ENCODE assay signal across 8 cellular contexts in the genomic region with DNA sequence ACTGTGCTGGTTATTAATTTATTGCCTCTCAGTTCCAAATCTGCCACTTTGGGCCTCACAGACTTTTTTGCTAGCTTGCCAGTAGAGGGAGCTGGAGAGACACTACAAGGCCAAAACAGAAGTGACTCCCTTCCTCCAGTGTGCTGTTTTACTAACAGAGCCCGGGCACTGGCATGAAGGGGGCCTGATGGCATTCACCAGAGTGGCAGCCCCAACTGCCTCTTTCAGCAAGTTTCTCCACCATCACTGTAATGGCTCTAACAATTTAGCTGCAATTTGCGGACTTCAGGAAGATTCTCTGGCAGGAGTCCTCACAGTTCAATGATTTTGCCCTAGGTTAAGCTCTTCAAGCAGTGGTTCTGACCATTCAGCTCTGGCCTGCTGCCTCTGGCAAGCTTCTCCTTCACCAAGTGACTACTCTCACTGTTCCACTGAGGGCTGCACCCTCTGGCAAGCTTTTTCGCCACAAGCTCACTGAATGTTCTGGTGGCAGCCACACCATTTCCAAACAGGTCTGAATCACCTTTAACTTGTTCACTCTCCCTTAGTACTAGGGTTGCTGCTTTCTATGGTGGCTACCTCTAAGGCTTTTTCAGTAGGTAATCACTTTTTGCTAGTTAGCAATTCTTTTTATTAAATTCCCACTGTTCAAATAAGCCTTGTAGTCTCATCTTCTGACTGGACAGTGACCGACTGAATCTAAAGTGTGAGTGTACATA.
A peak's percentile ranks its signal among the peaks of the same experiment; 100 is the strongest.
DNase-seq lines count a peak whose midpoint lies in the region; ATAC-seq and TF ChIP-seq lines count a peak whose summit lies in the region.

No MANE protein-coding gene starts in this region.

- H4K12ac ChIP-seq in trophoblast cell (ENCODE audit: low read depth, low read length), result no peak overlapping the region

- H3K27me3 ChIP-seq in H9 (ENCODE audit: insufficient read depth, low read length), result no peaks in the 10 kb centered on the region
- H3K27me3 ChIP-seq in PC-9 (ENCODE audit: insufficient read depth, low read depth), result no peaks in the 10 kb centered on the region
- no peaks in the 10 kb centered on the region for H3K27me3 ChIP-seq in gastroesophageal sphincter
- H3K27me3 ChIP-seq in trophoblast cell (ENCODE audit: insufficient read depth, low read length), result no peaks in the 10 kb centered on the region

- TF ChIP-seq EP300 in gastroesophageal sphincter (IDR thresholded peaks at IDR 0.05), result no peak

- H2BK5ac ChIP-seq in H9 (ENCODE audit: insufficient read length, low read length) (no peak overlapping the region), trophoblast cell (ENCODE audit: low read depth, low read length, poor library complexity) (no peak overlapping the region)

- no CpG with 5 or more reads among the region's 4 CpGs for WGBS in H9 (ENCODE audit: extremely low coverage, insufficient read length, low lambda C conversion rate)
- WGBS in gastroesophageal sphincter (ENCODE audit: low coverage in 1 of 2), 2 donors, result 33 to 75% methylated on average over 2 to 3 of the region's 4 CpGs
- WGBS in trophoblast cell (ENCODE audit: extremely low coverage, insufficient coverage, insufficient read length), result no CpG with 5 or more reads among the region's 4 CpGs

- DNase-seq in GM10266 (ENCODE audit: extremely low spot score) (peak; percentile 69), H9 (peak; percentile 60), LHCN-M2 (ENCODE audit: low read depth) (peak; percentile 72), PC-9 (peak in 1 of 2 experiments; percentile 40), trophoblast cell (peak; percentile 20 to 82), mesenteric fat pad (ENCODE audit: low spot score) (no peak)
- DNase-seq in activated effector memory CD4-positive, alpha-beta T cell treated with anti-CD3 and anti-CD28 coated beads, Interleukin-2, amount 50 U/mL, for 16 hours, result peak; percentile 71

- no peak overlapping the region for H2BK15ac ChIP-seq in H9 (ENCODE audit: low read depth, low read length)

- intact Hi-C loops in PC-9 (cut with micrococcal nuclease; ENCODE audit: unreplicated experiment), result loop anchor here (1.0 kb wide), 1 partner anchor 201 kb away; no protein-coding TSS in a partner anchor

- H3K9ac ChIP-seq in H9 (ENCODE audit: extremely low read depth, insufficient read length, low read length), result no peak overlapping the region
- no peak overlapping the region for H3K9ac ChIP-seq in trophoblast cell (ENCODE audit: low read length)

- H3K4me3 Mint-ChIP-seq in H9, result no peak overlapping the region

- H3K18ac ChIP-seq in H9 (ENCODE audit: insufficient read length, low read depth, low read length) (no peak overlapping the region), trophoblast cell (ENCODE audit: low read length) (no peak overlapping the region)

- H3K23ac ChIP-seq in H9 (ENCODE audit: insufficient read length, low read depth, low read length), result no peak overlapping the region
- H3K23ac ChIP-seq in trophoblast cell (ENCODE audit: low read length), result no peak overlapping the region

- H3K4me2 ChIP-seq in H9 (ENCODE audit: insufficient read depth, insufficient read length, low read length) (no peak overlapping the region), PC-9 (no peak overlapping the region), trophoblast cell (ENCODE audit: low read length) (no peak overlapping the region)

- no TSS peak for BruUV-seq in PC-9 (replicated peaks; lab: Mats Ljungman, UMichigan)

- H3K79me1 ChIP-seq in H9 (ENCODE audit: insufficient read depth, low read depth, low read length, poor library complexity, severe bottlenecking) (no peaks in the 10 kb centered on the region), trophoblast cell (ENCODE audit: low read length) (no peaks in the 10 kb centered on the region)

- no peak overlapping the region for H3K4ac ChIP-seq in H9 (ENCODE audit: low read depth, low read length)
- H3K4ac ChIP-seq in trophoblast cell (ENCODE audit: low read depth, low read length), result no peak overlapping the region

- H3K9me2 ChIP-seq in PC-9 (ENCODE audit: insufficient read depth), result no peaks in the 10 kb centered on the region

- no peaks in the 10 kb centered on the region for H3K9me3 ChIP-seq in H9 (ENCODE audit: control insufficient read depth, low read depth, low read length)
- no peaks in the 10 kb centered on the region for H3K9me3 ChIP-seq in PC-9 (ENCODE audit: insufficient read depth, low read depth)
- H3K9me3 ChIP-seq in gastroesophageal sphincter, result no peaks in the 10 kb centered on the region
- no peaks in the 10 kb centered on the region for H3K9me3 ChIP-seq in trophoblast cell (ENCODE audit: insufficient read depth, low read depth, low read length)

- POLR2A ChIA-PET in PC-9 (lab: Charles Lee; ENCODE audit: unreplicated experiment), result no interaction called here

- TF ChIP-seq POLR2A in gastroesophageal sphincter (IDR thresholded peaks at IDR 0.05), result no peak

- no peaks in the 10 kb centered on the region for H3K4me1 ChIP-seq in H9 (ENCODE audit: insufficient read depth, low read length)
- no peaks in the 10 kb centered on the region for H3K4me1 ChIP-seq in PC-9 (replicated peaks; ENCODE audit: insufficient read depth)
- peaks cover 0 to 10% (median 0%) of the 10 kb centered on the region in 3 donors for H3K4me1 ChIP-seq in gastroesophageal sphincter
- H3K4me1 ChIP-seq in trophoblast cell (ENCODE audit: control insufficient read depth in 1 of 2, insufficient read depth in 2 of 2, low read length in 2 of 2), result no peaks in the 10 kb centered on the region

- peaks cover 5% of the 10 kb centered on the region for H3K27me3 Mint-ChIP-seq in H9 (ENCODE audit: low read depth)

- no peak overlapping the region for H3K56ac ChIP-seq in H9 (ENCODE audit: insufficient read length, low read depth, low read length)

- H3K36me3 ChIP-seq in PC-9 (ENCODE audit: low read depth) (no peaks in the 10 kb centered on the region), gastroesophageal sphincter (peaks cover 0 to under 1% of the 10 kb centered on the region in 2 donors), trophoblast cell (ENCODE audit: control insufficient read depth in 1 of 2, insufficient read depth in 2 of 2, low read length in 2 of 2) (no peaks in the 10 kb centered on the region)

- no peaks in the 10 kb centered on the region; a peak in 1 of 7 replicates for H3K36me3 Mint-ChIP-seq in H9 (ENCODE audit: insufficient read depth in 1 of 3, low read depth in 3 of 3)

- CTCF ChIA-PET in PC-9 (lab: Charles Lee), result no interaction called here

- H4K91ac ChIP-seq in H9 (ENCODE audit: insufficient read length, low read depth, low read length) (no peak overlapping the region), trophoblast cell (ENCODE audit: low read depth, low read length) (no peak overlapping the region)

- no peaks in the 10 kb centered on the region for H3K79me2 ChIP-seq in H9 (ENCODE audit: insufficient read depth, low read length)
- H3K79me2 ChIP-seq in PC-9 (ENCODE audit: low read depth), result no peaks in the 10 kb centered on the region
- H3K79me2 ChIP-seq in trophoblast cell (ENCODE audit: control insufficient read depth, insufficient read depth, low read length, poor library complexity), result no peaks in the 10 kb centered on the region

- H2AK5ac ChIP-seq in H9 (ENCODE audit: insufficient read length, low read length) (no peak overlapping the region), trophoblast cell (ENCODE audit: low read length) (no peak overlapping the region)

- no peaks in the 10 kb centered on the region for H3F3A ChIP-seq in PC-9 (ENCODE audit: insufficient read depth, low read depth)

- H4K8ac ChIP-seq in H9 (replicated peaks; ENCODE audit: insufficient read length, low read depth, low read length), result no peak overlapping the region
- no peak overlapping the region for H4K8ac ChIP-seq in trophoblast cell (ENCODE audit: low read depth, low read length)

- H4K20me1 ChIP-seq in H9 (ENCODE audit: control insufficient read depth, insufficient read depth, insufficient read length) (no peaks in the 10 kb centered on the region), PC-9 (ENCODE audit: insufficient read depth) (no peaks in the 10 kb centered on the region)

- no peak overlapping the region for H3T11ph ChIP-seq in H9 (ENCODE audit: low read length)

- H4K5ac ChIP-seq in H9 (ENCODE audit: insufficient read length, low read depth, low read length), result no peak overlapping the region

- H2BK20ac ChIP-seq in H9 (ENCODE audit: low read depth, low read length, poor library complexity, severe bottlenecking), result no peak overlapping the region

- no peak overlapping the region for H2AFZ ChIP-seq in H9 (ENCODE audit: low read length)
- H2AFZ ChIP-seq in PC-9, result no peak overlapping the region
- H2AFZ ChIP-seq in trophoblast cell (ENCODE audit: insufficient read depth, low read length, poor library complexity), result no peak overlapping the region

- no peak overlapping the region for H3K27ac ChIP-seq in H9 (ENCODE audit: insufficient read length, low read depth, low read length)
- H3K27ac ChIP-seq in PC-9, result no peak overlapping the region
- peak overlapping the region in 3 of 4 donors; percentile 2 to 45 (median 20) for H3K27ac ChIP-seq in gastroesophageal sphincter
- H3K27ac ChIP-seq in trophoblast cell (ENCODE audit: low read depth, low read length), result no peak overlapping the region

- H3K9me3 Mint-ChIP-seq in H9, result peaks cover 0 to 3% of the 10 kb centered on the region in 2 experiments; a peak in 2 of 5 replicates

- no peak overlapping the region for H3K14ac ChIP-seq in H9 (ENCODE audit: insufficient read depth, low read length)
- H3K14ac ChIP-seq in trophoblast cell (ENCODE audit: low read length), result no peak overlapping the region

- H3K27ac Mint-ChIP-seq in H9, result no peak overlapping the region; a peak in 1 of 7 replicates

- H3K4me1 Mint-ChIP-seq in H9, result no peaks in the 10 kb centered on the region

- H2BK120ac ChIP-seq in H9 (ENCODE audit: low read depth, low read length, poor library complexity, severe bottlenecking) (no peak overlapping the region), trophoblast cell (ENCODE audit: insufficient read depth, low read length, poor library complexity) (no peak overlapping the region)

- no peaks in the 10 kb centered on the region for H3K23me2 ChIP-seq in H9 (ENCODE audit: insufficient read length, low read depth, low read length, poor library complexity, severe bottlenecking)

- peak; percentile 87 for TF ChIP-seq CTCF in GM10266 (IDR thresholded peaks at IDR 0.05; ENCODE audit: control insufficient read depth, insufficient read depth, low read depth, missing control alignments)
- peak; percentile 86 for TF ChIP-seq CTCF in H9 (conservative IDR thresholded peaks at IDR 0.05)
- TF ChIP-seq CTCF in PC-9 (conservative IDR thresholded peaks at IDR 0.05), result peak; percentile 76
- peak; percentile 55 to 86 (median 67) for TF ChIP-seq CTCF in gastroesophageal sphincter (IDR thresholded peaks at IDR 0.05)

- H2BK12ac ChIP-seq in H9 (ENCODE audit: insufficient read length, low read depth, low read length) (no peak overlapping the region), trophoblast cell (ENCODE audit: low read length) (no peak overlapping the region)

- ATAC-seq in gastroesophageal sphincter, result peak; percentile 80

- H3K4me3 ChIP-seq in PC-9 (no peak overlapping the region), gastroesophageal sphincter (no peak overlapping the region), trophoblast cell (ENCODE audit: low read depth, low read length) (no peak overlapping the region)

Comparison
In these comparisons a context has a peak if more than half of its experiments do, and no peak if none do; other contexts are left out.
1. H3K27ac ChIP-seq: peak in gastroesophageal sphincter (3 of 4); none in H9 (single experiment), PC-9 (single experiment) and trophoblast cell (single experiment).
2. Peak in every context shown above with its lines, with median percentiles within 50 percentile points of each other: CTCF ChIP-seq.